20 cellular contexts compared by ENCODE assay signal in genomic region chrX:580020-580419, GRCh38. TPM values are rescaled to one million over a fixed set of nuclear protein-coding genes. Genes with fewer than 3 reads are reported as not detected.
"Had no signal": no experiment of that assay in that cellular context is flagged by ENCODE, and none has a peak within 500 bp of the region (broad histone marks: within the 10 kb centered on the region; RNA-seq: fewer than 3 reads in every experiment).

No MANE protein-coding gene starts in this region.

- DNase-seq: effector memory CD4-positive, alpha-beta T cell; immature natural killer cell; left ventricle myocardium inferior; lower lobe of right lung; mesenchymal stem cell; naive B cell; sigmoid colon; stimulated activated CD4-positive, alpha-beta T cell treated with anti-CD3 and anti-CD28 coated beads, Interleukin-2, amount 100 ng/mL, for 24 hours; stimulated activated CD4-positive, alpha-beta T cell treated with anti-CD3 and anti-CD28 coated beads, Interleukin-4, amount 100 ng/mL, for 4 hours; stimulated activated naive B cell treated with anti-CD40 and anti-IgM and Interleukin-4, amounts not matched to agents 10 μg/mL and 1 μg/mL and 100 μg/mL, for 72 hours; stimulated activated naive CD8-positive, alpha-beta T cell treated with anti-CD3 and anti-CD28 coated beads, Interleukin-15, amount 100 ng/mL, for 72 hours; testis had no signal

- H3K4me3 ChIP-seq: esophagus muscularis mucosa, left ventricle myocardium inferior, lower lobe of right lung, sigmoid colon, skin epidermis, testis, tibial nerve had no signal

- H3K4me1 ChIP-seq: esophagus muscularis mucosa, left ventricle myocardium inferior, lower lobe of right lung, sigmoid colon, testis, tibial nerve had no signal

- H3K4me1 Mint-ChIP-seq: immature natural killer cell; naive B cell; nephron; stimulated activated naive B cell treated with anti-CD40 and anti-IgM and Interleukin-4, amounts not matched to agents 10 μg/mL and 1 μg/mL and 100 μg/mL, for 72 hours; stimulated activated naive CD8-positive, alpha-beta T cell treated with anti-CD3 and anti-CD28 coated beads, Interleukin-15, amount 100 ng/mL, for 72 hours had no signal

- H3K4me3 Mint-ChIP-seq: immature natural killer cell; naive B cell; nephron; stimulated activated naive B cell treated with anti-CD40 and anti-IgM and Interleukin-4, amounts not matched to agents 10 μg/mL and 1 μg/mL and 100 μg/mL, for 72 hours; stimulated activated naive CD8-positive, alpha-beta T cell treated with anti-CD3 and anti-CD28 coated beads, Interleukin-15, amount 100 ng/mL, for 72 hours had no signal

- H3K27ac Mint-ChIP-seq: immature natural killer cell; nephron; stimulated activated naive B cell treated with anti-CD40 and anti-IgM and Interleukin-4, amounts not matched to agents 10 μg/mL and 1 μg/mL and 100 μg/mL, for 72 hours; stimulated activated naive CD8-positive, alpha-beta T cell treated with anti-CD3 and anti-CD28 coated beads, Interleukin-15, amount 100 ng/mL, for 72 hours had no signal

- H3K36me3 ChIP-seq: esophagus muscularis mucosa, left ventricle myocardium inferior, lower lobe of right lung, sigmoid colon, tibial nerve had no signal

- H3K27me3 ChIP-seq: sigmoid colon, testis, tibial nerve had no signal

- H3K36me3 Mint-ChIP-seq: immature natural killer cell; naive B cell; stimulated activated naive B cell treated with anti-CD40 and anti-IgM and Interleukin-4, amounts not matched to agents 10 μg/mL and 1 μg/mL and 100 μg/mL, for 72 hours had no signal

- H3K9me3 Mint-ChIP-seq: nephron had no signal

- ATAC-seq: lower lobe of right lung; stimulated activated naive B cell treated with anti-CD40 and anti-IgM and Interleukin-4, amounts not matched to agents 10 μg/mL and 1 μg/mL and 100 μg/mL, for 72 hours; stimulated activated naive CD8-positive, alpha-beta T cell treated with anti-CD3 and anti-CD28 coated beads, Interleukin-15, amount 100 ng/mL, for 72 hours had no signal

- H3K27ac ChIP-seq: esophagus muscularis mucosa, left ventricle myocardium inferior, lower lobe of right lung, sigmoid colon, skin epidermis, testis, tibial nerve had no signal

- H3K9me3 ChIP-seq: lower lobe of right lung, testis had no signal

RNA-seq across cellular contexts. Expression of gene SHOX, which starts 50.6 kb away (rescaled TPM):
- total RNA-seq: fibroblast of villous mesenchyme, left ventricle myocardium inferior, lower lobe of right lung, pulmonary artery endothelial cell, ureter had no signal
- polyA plus RNA-seq: immature natural killer cell, keratinocyte had no signal
